In genomic region chrX:124641737-124642491, GRCh38 we compare ENCODE assay signal across 22 cellular contexts.
DNase-seq lines count a peak whose midpoint lies in the region; ATAC-seq, FAIRE-seq and TF ChIP-seq lines count a peak whose summit lies in the region.
"Had no signal": no experiment of that assay in that cellular context is flagged by ENCODE, and none has a peak within 500 bp of the region (broad histone marks: within the 10 kb centered on the region; RNA-seq: fewer than 3 reads in every experiment).

No MANE protein-coding gene starts in this region.

- H3K4me3 Mint-ChIP-seq in natural killer cell treated with Interleukin-12 subunit alpha and Interleukin-12 subunit beta and Interleukin-15 and Interleukin-18, amount 100 ng/mL, for 72 hours: peak overlapping the region; percentile 22
- H3K4me3 Mint-ChIP-seq: GM23338 had no signal

- peaks cover 10 to 12% of the 10 kb centered on the region in 2 donors for H3K4me1 Mint-ChIP-seq in natural killer cell treated with Interleukin-12 subunit alpha and Interleukin-12 subunit beta and Interleukin-15 and Interleukin-18, amount 100 ng/mL, for 72 hours (ENCODE audit: low read depth in 2 of 2)
- H3K4me1 Mint-ChIP-seq: GM23338 had no signal

- ATAC-seq in DND-41 (ENCODE audit: insufficient read depth, low read depth): no peak
- peak; percentile 91 to 93 for ATAC-seq in natural killer cell treated with Interleukin-12 subunit alpha and Interleukin-12 subunit beta and Interleukin-15 and Interleukin-18, amount 100 ng/mL, for 72 hours
- no peak for ATAC-seq in GM21423 (IDR thresholded peaks at IDR 0.05; ENCODE audit: unreplicated experiment)
- ATAC-seq: GM23338, HCT116, Panc1 had no signal

- peak overlapping the region; percentile 1 to 26 for H3K27ac Mint-ChIP-seq in natural killer cell treated with Interleukin-12 subunit alpha and Interleukin-12 subunit beta and Interleukin-15 and Interleukin-18, amount 100 ng/mL, for 72 hours
- H3K27ac Mint-ChIP-seq: GM23338 had no signal

- TF ChIP-seq CTCF in DND-41 (IDR thresholded peaks at IDR 0.05; ENCODE audit: borderline replicate concordance, extremely low read depth, low read length, poor library complexity, severe bottlenecking) (no peak), bronchial epithelial cell (IDR thresholded peaks at IDR 0.05; ENCODE audit: insufficient read depth, low read length, severe bottlenecking) (no peak), foreskin fibroblast (IDR thresholded peaks at IDR 0.05; ENCODE audit: low read depth, low read length) (no peak)

- H2AFZ ChIP-seq in DND-41 (ENCODE audit: low read depth, low read length): peak overlapping the region; percentile 6; the same call in 1 of the 2 replicates
- H2AFZ ChIP-seq: GM23338 had no signal

- no peaks in the 10 kb centered on the region for H4K20me1 ChIP-seq in DND-41 (ENCODE audit: insufficient read depth, low read length)
- H4K20me1 ChIP-seq: BLaER1 treated with 17β-estradiol and CSF1 and Interleukin-3, amounts not matched to agents 10 nM and 100 nM had no signal

- no peak for FAIRE-seq in bronchial epithelial cell (lab: Jason Lieb, UNC)
- FAIRE-seq: GM19239 had no signal

- DNase-seq in DND-41: no peak
- DNase-seq in NCI-H69 (lab: John Stamatoyannopoulos, UW): peak; percentile 42
- DNase-seq in bronchial epithelial cell (ENCODE audit: low read depth): peak; percentile 52
- DNase-seq in natural killer cell treated with Interleukin-12 subunit alpha and Interleukin-12 subunit beta and Interleukin-15 and Interleukin-18, amount 100 ng/mL, for 72 hours (ENCODE audit: low spot score): peak; percentile 64
- no peak for DNase-seq in COR-L47 (lab: John Stamatoyannopoulos, UW)
- DNase-seq in foreskin fibroblast: no peak
- DNase-seq: GF-D8, MM.1S, NCI-H1092 treated with DMSO at 0.1 percent for 48 hours, NCI-H146, NCI-H2029 treated with DMSO at 0.1 percent for 48 hours, NCI-H2171, NCI-H446, NCI-H82 had no signal

- H3K36me3 Mint-ChIP-seq in natural killer cell treated with Interleukin-12 subunit alpha and Interleukin-12 subunit beta and Interleukin-15 and Interleukin-18, amount 100 ng/mL, for 72 hours: no peaks in the 10 kb centered on the region

- no peaks in the 10 kb centered on the region for H3K79me2 ChIP-seq in DND-41 (ENCODE audit: insufficient read depth, low read length)

- H3K4me1 ChIP-seq in DND-41 (ENCODE audit: insufficient read depth, low read length): no peaks in the 10 kb centered on the region
- H3K4me1 ChIP-seq: SJSA1 had no signal

- no peak overlapping the region for H3K9ac ChIP-seq in DND-41 (ENCODE audit: low read depth, low read length)
- H3K9ac ChIP-seq: BLaER1 treated with 17β-estradiol and CSF1 and Interleukin-3, amounts not matched to agents 10 nM and 100 nM had no signal

- no peaks in the 10 kb centered on the region for H3K27me3 Mint-ChIP-seq in natural killer cell treated with Interleukin-12 subunit alpha and Interleukin-12 subunit beta and Interleukin-15 and Interleukin-18, amount 100 ng/mL, for 72 hours
- H3K27me3 Mint-ChIP-seq: CD8-positive, alpha-beta memory T cell had no signal

- H3K9me3 ChIP-seq in DND-41 (ENCODE audit: insufficient read depth, low read length, severe bottlenecking): no peaks in the 10 kb centered on the region
- H3K9me3 ChIP-seq: SJSA1 had no signal

- H3K4me2 ChIP-seq in DND-41 (ENCODE audit: insufficient read depth, low read length): no peak overlapping the region
- H3K4me2 ChIP-seq: BLaER1 treated with 17β-estradiol and CSF1 and Interleukin-3, amounts not matched to agents 10 nM and 100 nM; GM23338 had no signal

- no peak overlapping the region for H3K27ac ChIP-seq in DND-41 (ENCODE audit: low read length)
- H3K27ac ChIP-seq: BLaER1 treated with 17β-estradiol and CSF1 and Interleukin-3, amounts not matched to agents 10 nM and 100 nM; SJSA1 had no signal

- no peaks in the 10 kb centered on the region for H3K9me3 Mint-ChIP-seq in natural killer cell treated with Interleukin-12 subunit alpha and Interleukin-12 subunit beta and Interleukin-15 and Interleukin-18, amount 100 ng/mL, for 72 hours
- H3K9me3 Mint-ChIP-seq: CD8-positive, alpha-beta memory T cell; GM23338 had no signal

- H3K4me3 ChIP-seq in DND-41 (ENCODE audit: low read depth in 1 of 2, low read length in 2 of 2) (no peak overlapping the region), bronchial epithelial cell (ENCODE audit: low read depth, low read length) (no peak overlapping the region), foreskin fibroblast (ENCODE audit: low read depth in 1 of 2, low read length in 2 of 2) (no peak overlapping the region)
- H3K4me3 ChIP-seq: BLaER1 treated with 17β-estradiol and CSF1 and Interleukin-3, amounts not matched to agents 10 nM and 100 nM; GM23338; SJSA1 had no signal

- no peaks in the 10 kb centered on the region for H3K27me3 ChIP-seq in DND-41 (ENCODE audit: insufficient read depth, low read length, poor library complexity)
- H3K27me3 ChIP-seq in bronchial epithelial cell (ENCODE audit: control insufficient read depth, insufficient read depth, low read length): no peaks in the 10 kb centered on the region
- H3K27me3 ChIP-seq: SJSA1 had no signal

- H3K36me3 ChIP-seq in DND-41 (ENCODE audit: insufficient read depth, low read length) (no peaks in the 10 kb centered on the region), bronchial epithelial cell (ENCODE audit: control insufficient read depth, insufficient read depth, low read length) (no peaks in the 10 kb centered on the region)
- H3K36me3 ChIP-seq: BLaER1 treated with 17β-estradiol and CSF1 and Interleukin-3, amounts not matched to agents 10 nM and 100 nM; SJSA1 had no signal

Comparison
In these comparisons a context has a peak if more than half of its experiments do, and no peak if none do; other contexts are left out.
1. ATAC-seq: peak in natural killer cell treated with Interleukin-12 subunit alpha and Interleukin-12 subunit beta and Interleukin-15 and Interleukin-18, amount 100 ng/mL, for 72 hours (2 of 2); none in DND-41 (single experiment) and GM21423 (single experiment).
2. DNase-seq: peak in NCI-H69 (single experiment), bronchial epithelial cell (single experiment) and natural killer cell treated with Interleukin-12 subunit alpha and Interleukin-12 subunit beta and Interleukin-15 and Interleukin-18, amount 100 ng/mL, for 72 hours (single experiment); none in DND-41 (single experiment), COR-L47 (single experiment) and foreskin fibroblast (0 of 2).